Comparison of ENCODE assay signal across 26 cellular contexts in genomic region chr20:37890108-37890507, GRCh38. TPM values are rescaled to one million over a fixed set of nuclear protein-coding genes. Genes with fewer than 3 reads are reported as not detected.
"Had no signal": no experiment of that assay in that cellular context is flagged by ENCODE, and none has a peak within 500 bp of the region (broad histone marks: within the 10 kb centered on the region; RNA-seq: fewer than 3 reads in every experiment).

No MANE protein-coding gene starts in this region.

- H3K9me3 ChIP-seq: gastrocnemius medialis, lower lobe of right lung, mucosa of descending colon, prostate gland, right atrium auricular region, sigmoid colon, suprapubic skin, transverse colon, upper lobe of right lung, uterus had no signal

- H3K4me1 ChIP-seq: gastrocnemius medialis, lower lobe of right lung, prostate gland, transverse colon, upper lobe of right lung, uterus had no signal

- H3K36me3 ChIP-seq: gastrocnemius medialis, lower lobe of right lung, prostate gland, right atrium auricular region, sigmoid colon, suprapubic skin, transverse colon, upper lobe of right lung, uterus had no signal

- H3K27me3 ChIP-seq: right atrium auricular region, sigmoid colon, transverse colon, upper lobe of right lung, uterus had no signal

- DNase-seq: cortex of kidney; endodermal cell; foreskin fibroblast; gastrocnemius medialis; head of caudate nucleus; left ventricle myocardium superior; lower lobe of right lung; mucosa of descending colon; naive B cell; nucleus accumbens; sigmoid colon; stimulated activated CD4-positive, alpha-beta T cell treated with anti-CD3 and anti-CD28 coated beads, Interleukin-4, amount 100 ng/mL, for 4 hours; stimulated activated naive CD4-positive, alpha-beta T cell; stimulated activated naive CD8-positive, alpha-beta T cell treated with anti-CD3 and anti-CD28 coated beads, Interleukin-15, amount 100 ng/mL, for 72 hours; transverse colon; upper lobe of right lung; uterus had no signal

- ATAC-seq: esophagus mucosa; gastrocnemius medialis; left ventricle myocardium superior; lower lobe of right lung; mucosa of descending colon; natural killer cell treated with Interleukin-12 subunit alpha and Interleukin-12 subunit beta and Interleukin-15 and Interleukin-18, amount 100 ng/mL, for 72 hours; stimulated activated naive CD8-positive, alpha-beta T cell treated with anti-CD3 and anti-CD28 coated beads, Interleukin-15, amount 100 ng/mL, for 72 hours; upper lobe of right lung had no signal

- H3K4me3 ChIP-seq: gastrocnemius medialis, lower lobe of right lung, mucosa of descending colon, prostate gland, right atrium auricular region, sigmoid colon, suprapubic skin, transverse colon, upper lobe of right lung, uterus had no signal

- FAIRE-seq: keratinocyte had no signal

- H3K27ac ChIP-seq: epithelial cell of prostate, gastrocnemius medialis, lower lobe of right lung, prostate gland, right atrium auricular region, sigmoid colon, suprapubic skin, transverse colon, upper lobe of right lung, uterus had no signal

RNA-seq across cellular contexts. Expression of gene VSTM2L, which starts 12.8 kb away (rescaled TPM):
- total RNA-seq: dermis microvascular lymphatic vessel endothelial cell, skeletal muscle tissue had no signal
